ENCODE assay signal across 19 cellular contexts in the genomic region with DNA sequence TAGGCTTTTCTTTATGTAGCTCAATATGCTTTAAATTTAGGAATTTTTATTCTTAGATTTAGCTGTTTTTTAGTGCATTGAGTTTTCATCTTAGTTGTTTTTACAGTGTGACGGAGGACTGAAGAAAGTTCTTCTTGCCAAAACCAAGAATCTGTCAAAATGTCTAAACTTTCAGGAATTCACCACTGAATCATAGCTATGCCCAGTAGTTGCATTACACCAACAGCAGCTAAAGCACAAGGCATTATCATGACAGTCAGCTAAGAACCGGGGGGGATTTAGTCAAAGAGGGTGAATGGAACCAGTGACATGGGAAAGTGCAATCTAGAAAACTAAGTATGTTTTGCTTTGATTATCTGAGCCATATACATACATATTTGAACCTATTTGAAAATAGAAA. TPM values are rescaled to one million over a fixed set of nuclear protein-coding genes. Genes with fewer than 3 reads are reported as not detected.
DNase-seq lines count a peak whose midpoint lies in the region; ATAC-seq, FAIRE-seq and TF ChIP-seq lines count a peak whose summit lies in the region.
"Had no signal": no experiment of that assay in that cellular context is flagged by ENCODE, and none has a peak within 500 bp of the region (broad histone marks: within the 10 kb centered on the region; RNA-seq: fewer than 3 reads in every experiment).

No MANE protein-coding gene starts in this region.

- H3K4me1 Mint-ChIP-seq in activated CD8-positive, alpha-beta T cell treated with anti-CD3 and anti-CD28 coated beads for 36 hours (ENCODE audit: low read depth) = peaks cover 10% of the 10 kb centered on the region
- no peaks in the 10 kb centered on the region for H3K4me1 Mint-ChIP-seq in activated T-helper 17 cell treated with anti-CD3 and anti-CD28 coated beads, Interleukin-2, amount 50 U/mL, for 72 hours

- no peak overlapping the region for H3K4me3 Mint-ChIP-seq in activated CD8-positive, alpha-beta T cell treated with anti-CD3 and anti-CD28 coated beads for 36 hours
- H3K4me3 Mint-ChIP-seq in activated T-helper 17 cell treated with anti-CD3 and anti-CD28 coated beads, Interleukin-2, amount 50 U/mL, for 72 hours = no peak overlapping the region
- H3K4me3 Mint-ChIP-seq: activated CD4-positive, alpha-beta T cell treated with anti-CD3 and anti-CD28 coated beads for 36 hours; stimulated activated naive B cell treated with anti-CD40 and anti-IgM and Interleukin-4, amounts not matched to agents 10 μg/mL and 1 μg/mL and 100 μg/mL, for 72 hours had no signal

- peak overlapping the region; percentile 53 for H3K27ac ChIP-seq in ACC112 (ENCODE audit: low read depth, low read length)
- H3K27ac ChIP-seq: hepatocyte, pancreas, upper lobe of left lung had no signal

- no peak overlapping the region for H2AFZ ChIP-seq in ACC112 (ENCODE audit: low read length, unreplicated experiment)
- H2AFZ ChIP-seq: hepatocyte had no signal

- no peak for TF ChIP-seq POLR2A in H54 (IDR thresholded peaks at IDR 0.05; ENCODE audit: low read depth, low read length)

- intact Hi-C loops in activated CD8-positive, alpha-beta T cell treated with anti-CD3 and anti-CD28 coated beads for 36 hours (cut with micrococcal nuclease) = no loop called here

- no peak for TF ChIP-seq CTCF in fibroblast of pulmonary artery (IDR thresholded peaks at IDR 0.05; ENCODE audit: low read length, missing control alignments)
- no peak for TF ChIP-seq CTCF in activated CD8-positive, alpha-beta T cell treated with anti-CD3 and anti-CD28 coated beads for 36 hours (IDR thresholded peaks at IDR 0.05)

- H3K27me3 Mint-ChIP-seq in activated CD8-positive, alpha-beta T cell treated with anti-CD3 and anti-CD28 coated beads for 36 hours = no peaks in the 10 kb centered on the region
- H3K27me3 Mint-ChIP-seq in activated T-helper 17 cell treated with anti-CD3 and anti-CD28 coated beads, Interleukin-2, amount 50 U/mL, for 72 hours = no peaks in the 10 kb centered on the region
- H3K27me3 Mint-ChIP-seq: activated CD4-positive, alpha-beta T cell treated with anti-CD3 and anti-CD28 coated beads for 36 hours had no signal

- H3K4me3 ChIP-seq in ACC112 (ENCODE audit: low read depth, low read length) (0 out of 2 replicates have a peak overlapping the region, but pooled peaks have one; percentile 1), fibroblast of pulmonary artery (replicated peaks; ENCODE audit: low read depth, low read length) (no peak overlapping the region)
- H3K4me3 ChIP-seq: hepatocyte, pancreas, smooth muscle cell, upper lobe of left lung had no signal

- DNase-seq in H54 (ENCODE audit: insufficient read length, low spot score) (peak; percentile 17), amniotic epithelial cell (ENCODE audit: low read depth) (peak; percentile 85), fibroblast of pulmonary artery (ENCODE audit: low read depth) (peak; percentile 65), HK-2 (ENCODE audit: unreplicated experiment) (no peak), NCI-H1930 (lab: John Stamatoyannopoulos, UW) (no peak)
- DNase-seq in activated CD8-positive, alpha-beta T cell treated with anti-CD3 and anti-CD28 coated beads for 36 hours = no peak
- DNase-seq: activated CD4-positive, alpha-beta T cell treated with anti-CD3 and anti-CD28 coated beads for 36 hours; activated naive CD4-positive, alpha-beta T cell treated with anti-CD3 and anti-CD28 coated beads, Interleukin-2, amount 50 U/mL, for 16 hours; Calu3; NCI-H1436; pancreas; Right ventricle myocardium superior; stimulated activated naive B cell treated with anti-CD40 and anti-IgM and Interleukin-4, amounts not matched to agents 10 μg/mL and 1 μg/mL and 100 μg/mL, for 72 hours; upper lobe of left lung had no signal

- H3K9me3 Mint-ChIP-seq in activated CD8-positive, alpha-beta T cell treated with anti-CD3 and anti-CD28 coated beads for 36 hours = no peaks in the 10 kb centered on the region
- no peaks in the 10 kb centered on the region for H3K9me3 Mint-ChIP-seq in activated T-helper 17 cell treated with anti-CD3 and anti-CD28 coated beads, Interleukin-2, amount 50 U/mL, for 72 hours

- ATAC-seq in activated CD8-positive, alpha-beta T cell treated with anti-CD3 and anti-CD28 coated beads for 36 hours = no peak
- no peak for ATAC-seq in activated T-helper 17 cell treated with anti-CD3 and anti-CD28 coated beads, Interleukin-2, amount 50 U/mL, for 72 hours (replicated peaks)
- ATAC-seq: pancreas; stimulated activated naive B cell treated with anti-CD40 and anti-IgM and Interleukin-4, amounts not matched to agents 10 μg/mL and 1 μg/mL and 100 μg/mL, for 72 hours had no signal

- POLR2A ChIA-PET in activated CD8-positive, alpha-beta T cell treated with anti-CD3 and anti-CD28 coated beads for 36 hours (lab: Charles Lee) = no interaction called here

- H3K4me1 ChIP-seq in ACC112 (ENCODE audit: control insufficient read depth, insufficient read depth, low read length, unreplicated experiment) = peaks cover 11% of the 10 kb centered on the region
- H3K4me1 ChIP-seq: pancreas, upper lobe of left lung had no signal

- no peak for FAIRE-seq in H54 (lab: Jason Lieb, UNC)
- FAIRE-seq: pancreas had no signal

- CTCF ChIA-PET in activated CD8-positive, alpha-beta T cell treated with anti-CD3 and anti-CD28 coated beads for 36 hours (lab: Charles Lee) = interaction anchor here (0.6 to 0.9 kb wide), 2 partner anchors 171 to 214 kb away, joined by 3 to 4 read pairs; no protein-coding TSS in a partner anchor

- H3K27me3 ChIP-seq in ACC112 (ENCODE audit: insufficient read depth, low read length) = no peaks in the 10 kb centered on the region
- H3K27me3 ChIP-seq: hepatocyte, pancreas, upper lobe of left lung had no signal

- H3K79me2 ChIP-seq in ACC112 (ENCODE audit: control insufficient read depth, insufficient read depth, low read length, unreplicated experiment) = no peaks in the 10 kb centered on the region
- H3K79me2 ChIP-seq: hepatocyte had no signal

- H3K27ac Mint-ChIP-seq in activated CD8-positive, alpha-beta T cell treated with anti-CD3 and anti-CD28 coated beads for 36 hours = no peak overlapping the region
- H3K27ac Mint-ChIP-seq in activated T-helper 17 cell treated with anti-CD3 and anti-CD28 coated beads, Interleukin-2, amount 50 U/mL, for 72 hours = no peak overlapping the region
- H3K27ac Mint-ChIP-seq: activated CD4-positive, alpha-beta T cell treated with anti-CD3 and anti-CD28 coated beads for 36 hours; stimulated activated naive B cell treated with anti-CD40 and anti-IgM and Interleukin-4, amounts not matched to agents 10 μg/mL and 1 μg/mL and 100 μg/mL, for 72 hours had no signal

- no peaks in the 10 kb centered on the region for H3K36me3 ChIP-seq in ACC112 (ENCODE audit: insufficient read depth, low read length)
- H3K36me3 ChIP-seq: pancreas, upper lobe of left lung had no signal

- no peaks in the 10 kb centered on the region for H3K36me3 Mint-ChIP-seq in activated CD8-positive, alpha-beta T cell treated with anti-CD3 and anti-CD28 coated beads for 36 hours (ENCODE audit: low read depth)
- H3K36me3 Mint-ChIP-seq in activated T-helper 17 cell treated with anti-CD3 and anti-CD28 coated beads, Interleukin-2, amount 50 U/mL, for 72 hours (ENCODE audit: low read depth) = no peaks in the 10 kb centered on the region
- H3K36me3 Mint-ChIP-seq: stimulated activated naive B cell treated with anti-CD40 and anti-IgM and Interleukin-4, amounts not matched to agents 10 μg/mL and 1 μg/mL and 100 μg/mL, for 72 hours had no signal

RNA-seq across cellular contexts. Expression of gene C1orf146, which starts 6.5 kb away (rescaled TPM):
- not detected for total RNA-seq in activated CD8-positive, alpha-beta T cell treated with anti-CD3 and anti-CD28 coated beads for 36 hours
- total RNA-seq in activated T-helper 17 cell treated with anti-CD3 and anti-CD28 coated beads, Interleukin-2, amount 50 U/mL, for 72 hours = not detected
- total RNA-seq: A673; activated CD4-positive, alpha-beta T cell treated with anti-CD3 and anti-CD28 coated beads for 36 hours; Calu3; hepatocyte; pancreas; Right ventricle myocardium superior; smooth muscle cell; upper lobe of left lung had no signal

Comparison
In these comparisons a context has a peak if more than half of its experiments do, and no peak if none do; other contexts are left out.
1. DNase-seq: peak in H54 (single experiment), amniotic epithelial cell (single experiment) and fibroblast of pulmonary artery (single experiment); none in activated CD8-positive, alpha-beta T cell treated with anti-CD3 and anti-CD28 coated beads for 36 hours (single experiment), HK-2 (single experiment) and NCI-H1930 (0 of 2).